In the genomic region with DNA sequence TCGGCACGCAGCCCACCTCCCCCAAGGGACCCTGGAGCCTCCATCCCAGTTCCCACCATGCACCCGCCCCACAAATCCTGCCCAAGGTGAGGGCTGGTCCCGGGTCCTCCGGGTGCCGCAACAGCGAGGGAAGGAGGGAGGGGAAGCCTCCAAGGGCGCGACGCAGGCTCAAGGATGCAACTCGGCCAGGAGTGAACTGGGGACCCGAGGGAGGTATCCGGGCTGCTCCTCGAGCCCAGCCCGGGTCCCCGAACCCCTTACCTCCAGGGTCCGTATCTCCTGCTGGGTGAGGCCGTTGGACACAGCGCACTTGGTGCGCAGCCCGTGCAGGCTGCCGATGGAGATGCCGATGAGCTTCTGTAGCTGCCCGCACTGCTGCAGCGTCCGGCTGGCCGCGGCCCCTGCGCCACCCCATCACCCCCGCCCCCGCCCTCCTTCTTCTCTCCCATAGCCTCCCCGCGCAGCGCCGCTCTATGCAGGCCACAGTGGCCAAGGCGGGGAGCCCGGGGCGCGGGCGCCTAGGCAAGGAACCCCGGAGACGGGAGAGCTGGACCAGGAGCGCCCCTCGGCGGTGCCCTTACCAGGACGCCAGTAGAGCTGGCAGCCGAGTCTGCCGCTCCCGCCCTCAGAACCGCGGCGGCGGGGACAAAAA, we compare ENCODE assay signal across 9 cellular contexts.
DNase-seq lines count a peak whose midpoint lies in the region; ATAC-seq and TF ChIP-seq lines count a peak whose summit lies in the region.
"Had no signal": no experiment of that assay in that cellular context is flagged by ENCODE, and none has a peak within 500 bp of the region (broad histone marks: within the 10 kb centered on the region; RNA-seq: fewer than 3 reads in every experiment).

No MANE protein-coding gene starts in this region.

- peaks cover 43% of the 10 kb centered on the region for H3K27me3 ChIP-seq in gastroesophageal sphincter

- H3K9me3 Mint-ChIP-seq in progenitor cell of endocrine pancreas (ENCODE audit: low read depth): peaks cover 3% of the 10 kb centered on the region
- H3K9me3 Mint-ChIP-seq: T-helper 1 cell treated with Interleukin-12 subunit alpha and Interleukin-12 subunit beta and Interleukin-4 antibody, amounts not matched to agents 30 μg/mL and 1 μg/mL, for 36 hours had no signal

- H3K4me3 Mint-ChIP-seq in progenitor cell of endocrine pancreas (ENCODE audit: low read depth): peak overlapping the region; percentile 79
- H3K4me3 Mint-ChIP-seq: T-helper 1 cell treated with Interleukin-12 subunit alpha and Interleukin-12 subunit beta and Interleukin-4 antibody, amounts not matched to agents 30 μg/mL and 1 μg/mL, for 36 hours had no signal

- ATAC-seq in gastroesophageal sphincter (no peak), GM21390 (IDR thresholded peaks at IDR 0.05; ENCODE audit: unreplicated experiment) (no peak), HG02973 (IDR thresholded peaks at IDR 0.05; ENCODE audit: unreplicated experiment) (no peak)

- no CpG with 5 or more reads among the region's 53 CpGs for WGBS in gastroesophageal sphincter (ENCODE audit: low coverage in 1 of 2), 2 donors

- H3K4me1 Mint-ChIP-seq in progenitor cell of endocrine pancreas (ENCODE audit: low read depth): peaks cover 2% of the 10 kb centered on the region

- TF ChIP-seq POLR2A in gastroesophageal sphincter (IDR thresholded peaks at IDR 0.05): no peak

- H3K27ac ChIP-seq in gastroesophageal sphincter: no peak overlapping the region

- peaks cover 2% of the 10 kb centered on the region for H3K36me3 Mint-ChIP-seq in progenitor cell of endocrine pancreas (ENCODE audit: insufficient read depth)

- H3K36me3 ChIP-seq in gastroesophageal sphincter: no peaks in the 10 kb centered on the region

- H3K4me1 ChIP-seq in gastroesophageal sphincter: peaks cover 0 to 20% (median 6%) of the 10 kb centered on the region in 3 donors

- H3K27ac Mint-ChIP-seq in progenitor cell of endocrine pancreas: no peak overlapping the region
- H3K27ac Mint-ChIP-seq: T-helper 1 cell treated with Interleukin-12 subunit alpha and Interleukin-12 subunit beta and Interleukin-4 antibody, amounts not matched to agents 30 μg/mL and 1 μg/mL, for 36 hours had no signal

- H3K9me3 ChIP-seq in gastroesophageal sphincter: no peaks in the 10 kb centered on the region

- DNase-seq in DMS153 (lab: John Stamatoyannopoulos, UW): peak; percentile 22
- no peak for DNase-seq in DMS153 treated with DMSO at 0.1 percent for 48 hours (lab: John Stamatoyannopoulos, UW; ENCODE audit: unreplicated experiment)
- peak; percentile 31 for DNase-seq in NCI-H69 (lab: John Stamatoyannopoulos, UW)
- peak; percentile 43 for DNase-seq in progenitor cell of endocrine pancreas (ENCODE audit: low spot score, unreplicated experiment)
- no peak for DNase-seq in 8988T

- TF ChIP-seq CTCF in gastroesophageal sphincter (IDR thresholded peaks at IDR 0.05) (no peak), progenitor cell of endocrine pancreas (IDR thresholded peaks at IDR 0.05; ENCODE audit: unreplicated experiment) (peak; percentile 20)

- no peak for TF ChIP-seq EP300 in gastroesophageal sphincter (IDR thresholded peaks at IDR 0.05)

- H3K4me3 ChIP-seq in gastroesophageal sphincter: peak overlapping the region; percentile 46 to 55

- peaks cover 33% of the 10 kb centered on the region for H3K27me3 Mint-ChIP-seq in progenitor cell of endocrine pancreas

Comparison
In these comparisons a context has a peak if more than half of its experiments do, and no peak if none do; other contexts are left out.
1. DNase-seq: peak in DMS153 (single experiment), NCI-H69 (single experiment) and progenitor cell of endocrine pancreas (single experiment); none in DMS153 treated with DMSO at 0.1 percent for 48 hours (single experiment) and 8988T (single experiment).